In genomic region chr18:13416848-13417247, GRCh38 we compare ENCODE assay signal across 22 cellular contexts.
DNase-seq lines count a peak whose midpoint lies in the region; ATAC-seq, FAIRE-seq and TF ChIP-seq lines count a peak whose summit lies in the region.
"Had no signal": no experiment of that assay in that cellular context is flagged by ENCODE, and none has a peak within 500 bp of the region (broad histone marks: within the 10 kb centered on the region; RNA-seq: fewer than 3 reads in every experiment).

No MANE protein-coding gene starts in this region.

- H3K36me3 ChIP-seq in esophagus muscularis mucosa (peaks cover 0 to 4% (median 2%) of the 10 kb centered on the region in 4 donors), lower lobe of right lung (no peaks in the 10 kb centered on the region)
- H3K36me3 ChIP-seq: neutrophil, uterus had no signal

- FAIRE-seq in GM19239 (lab: Jason Lieb, UNC): no peak
- FAIRE-seq: G401.6 had no signal

- no peak for TF ChIP-seq EP300 in esophagus muscularis mucosa (IDR thresholded peaks at IDR 0.05)

- H3K4me3 ChIP-seq in esophagus muscularis mucosa: no peak overlapping the region
- no peak overlapping the region for H3K4me3 ChIP-seq in lower lobe of right lung
- H3K4me3 ChIP-seq: uterus had no signal

- intact Hi-C loops in Right ventricle myocardium inferior (cut with DNase I) (loop anchor here (5.0 kb wide), 3 partner anchors 35 to 195 kb away; no protein-coding TSS in a partner anchor), cardiac septum (cut with DNase I) (no loop called here), esophagus muscularis mucosa (cut with DNase I) (no loop called here), lower lobe of right lung (cut with DNase I) (no loop called here)

- peaks cover 0 to 3% (median under 1%) of the 10 kb centered on the region in 4 donors for H3K9me3 ChIP-seq in esophagus muscularis mucosa
- no peaks in the 10 kb centered on the region for H3K9me3 ChIP-seq in lower lobe of right lung
- H3K9me3 ChIP-seq: neutrophil, SK-N-SH, uterus had no signal

- H3K27ac ChIP-seq in esophagus muscularis mucosa (replicated peaks in 1 of 4): peak overlapping the region in 3 of 4 donors; percentile 40 to 52 (median 50)
- H3K27ac ChIP-seq in lower lobe of right lung: peak overlapping the region; percentile 4
- H3K27ac ChIP-seq: neutrophil had no signal

- peak; percentile 85 for ATAC-seq in Right ventricle myocardium inferior
- peak; percentile 87 to 94 for ATAC-seq in lower lobe of right lung
- ATAC-seq in HG03432 (IDR thresholded peaks at IDR 0.05; ENCODE audit: unreplicated experiment): no peak
- ATAC-seq: activated CD4-positive, CD25-positive, alpha-beta regulatory T cell treated with anti-CD3 and anti-CD28 coated beads, Interleukin-2, amount 50 U/mL, for 24 hours; esophagus mucosa had no signal

- H3K27me3 ChIP-seq in esophagus muscularis mucosa: no peaks in the 10 kb centered on the region
- H3K27me3 ChIP-seq in lower lobe of right lung (ENCODE audit: low read depth): no peaks in the 10 kb centered on the region
- H3K27me3 ChIP-seq: neutrophil, uterus had no signal

- in situ Hi-C loops in KBM-7 (cut with MboI; ENCODE audit: low pct_unique_long_range_greater_than_20kb, low sequenced_read_pairs): no loop called here

- no peak for TF ChIP-seq POLR2A in esophagus muscularis mucosa (IDR thresholded peaks at IDR 0.05; ENCODE audit: low read depth)

- DNase-seq in Right ventricle myocardium inferior (ENCODE audit: missing footprints) (no peak), cardiac septum (ENCODE audit: low spot score) (no peak), esophagus muscularis mucosa (ENCODE audit: extremely low spot score) (no peak), lower lobe of right lung (no peak), NCI-H748 treated with DMSO at 0.1 percent for 48 hours (lab: John Stamatoyannopoulos, UW) (no peak), KBM-7 (no peak), GM19239 (ENCODE audit: insufficient read length, low spot score) (no peak)
- DNase-seq: activated naive CD4-positive, alpha-beta T cell treated with anti-CD3 and anti-CD28 coated beads, Interleukin-2, amount 10 ng/mL, durations not matched to agents 7 days and 5 days; activated T-cell treated with anti-CD3 and anti-CD28 coated beads, Interleukin-2, amount 50 U/mL, for 48 hours; aorta; effector CD4-positive, alpha-beta T cell; NCI-H146; retina; SK-N-SH; stimulated activated CD8-positive, alpha-beta memory T cell treated with anti-CD3 and anti-CD28 coated beads, Interleukin-4, amount 100 ng/mL, for 48 hours; T1000; uterus had no signal

- WGBS in esophagus muscularis mucosa: 53% methylated on average over 3 of the region's 3 CpGs

- no peak for TF ChIP-seq CTCF in esophagus muscularis mucosa (IDR thresholded peaks at IDR 0.05)
- TF ChIP-seq CTCF in lower lobe of right lung (IDR thresholded peaks at IDR 0.05): no peak

- H3K4me1 ChIP-seq in esophagus muscularis mucosa: peaks cover 28 to 62% (median 43%) of the 10 kb centered on the region in 4 donors
- peaks cover 30% of the 10 kb centered on the region for H3K4me1 ChIP-seq in lower lobe of right lung
- H3K4me1 ChIP-seq: uterus had no signal
